ENCODE assay signal across 18 cellular contexts in the genomic region with DNA sequence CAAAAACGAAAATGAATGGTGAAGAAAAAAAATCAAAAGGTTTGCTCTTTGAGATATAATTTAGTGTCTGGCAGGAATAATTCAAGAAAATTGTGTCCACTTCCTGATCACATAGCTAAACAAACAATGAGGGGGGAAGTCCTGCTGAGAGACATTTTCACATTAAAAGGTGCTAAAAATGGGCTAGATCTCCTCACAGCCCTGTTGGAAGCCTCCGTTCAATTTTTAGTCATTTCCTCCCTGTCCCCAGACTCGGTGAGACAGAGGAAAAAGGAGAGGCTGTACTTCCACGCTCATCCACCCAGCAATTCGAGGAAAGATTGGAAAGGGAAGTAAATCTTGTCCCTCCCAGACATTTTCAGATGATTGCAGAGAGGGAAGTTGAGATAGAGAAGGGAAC.
"Had no signal": no experiment of that assay in that cellular context is flagged by ENCODE, and none has a peak within 500 bp of the region (broad histone marks: within the 10 kb centered on the region; RNA-seq: fewer than 3 reads in every experiment).

No MANE protein-coding gene starts in this region.

- ATAC-seq: natural killer cell, upper lobe of right lung had no signal

- H3K4me3 ChIP-seq: stomach, testis, upper lobe of right lung had no signal

- H3K27ac ChIP-seq: dorsolateral prefrontal cortex, stomach, testis, upper lobe of right lung had no signal

- DNase-seq: activated CD4-positive, alpha-beta memory T cell treated with anti-CD3 and anti-CD28 coated beads for 36 hours; activated CD4-positive, CD25-positive, alpha-beta regulatory T cell treated with anti-CD3 and anti-CD28 coated beads, Interleukin-2, amount 50 U/mL, for 72 hours; activated naive CD4-positive, alpha-beta T cell treated with anti-CD3 and anti-CD28 coated beads, Interleukin-2, amount 10 ng/mL, durations not matched to agents 7 days and 5 days; activated T-cell treated with anti-CD3 and anti-CD28 coated beads, Interleukin-2, amount 50 U/mL, for 24 hours; dorsolateral prefrontal cortex; endodermal cell; head of caudate nucleus; immature natural killer cell; mesenchymal stem cell; natural killer cell; nucleus accumbens; posterior cingulate gyrus; retina; stimulated activated CD4-positive, alpha-beta T cell treated with anti-CD3 and anti-CD28 coated beads, Interleukin-12 subunit alpha, Interleukin-12 subunit beta, amount 100 ng/mL, for 4 hours; stimulated activated CD4-positive, alpha-beta T cell treated with anti-CD3 and anti-CD28 coated beads, Interleukin-2, amount 100 ng/mL, for 24 hours; stomach; testis; upper lobe of right lung had no signal

- H3K36me3 ChIP-seq: stomach, upper lobe of right lung had no signal

- H3K4me1 ChIP-seq: stomach, testis, upper lobe of right lung had no signal

- H3K9me3 ChIP-seq: stomach, testis, upper lobe of right lung had no signal

- H3K27me3 ChIP-seq: dorsolateral prefrontal cortex, stomach, testis, upper lobe of right lung had no signal
